In the genomic region with DNA sequence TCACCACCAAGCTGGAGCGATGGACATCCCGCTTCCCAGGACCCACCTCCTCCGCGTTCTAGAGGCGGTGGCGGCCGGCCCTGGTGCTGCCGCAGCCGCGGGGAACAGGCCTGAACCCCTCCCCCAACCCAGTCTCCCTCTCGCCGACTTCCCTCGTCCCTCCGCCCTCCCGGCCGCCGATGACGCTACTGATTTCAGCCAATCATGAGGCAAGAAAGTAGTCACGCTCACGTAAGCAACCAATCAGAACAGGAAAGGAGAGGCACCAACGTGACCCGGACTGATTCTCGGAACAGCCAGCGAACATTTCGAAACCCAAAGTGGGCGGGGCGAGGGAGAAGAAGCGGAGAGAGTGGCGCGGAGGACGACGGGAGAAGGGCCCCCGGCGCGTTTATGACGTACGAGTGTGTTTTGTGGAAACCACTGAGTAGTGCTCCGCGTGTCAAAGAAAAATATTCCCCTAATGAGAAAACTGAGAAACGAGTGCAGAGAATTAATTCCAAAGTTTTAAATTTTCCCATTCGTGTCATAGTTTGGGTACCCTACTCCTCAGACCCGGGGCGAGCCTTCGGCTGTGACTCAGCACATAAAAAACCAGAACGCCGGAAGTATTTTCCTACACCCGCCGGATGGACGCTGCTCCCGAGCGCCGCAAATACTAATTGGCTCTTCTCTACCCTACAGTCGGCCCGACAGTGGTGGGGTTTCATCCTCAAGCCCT, we compare ENCODE assay signal across 8 cellular contexts. TPM values are rescaled to one million over a fixed set of nuclear protein-coding genes. Genes with fewer than 3 reads are reported as not detected.
A peak's percentile ranks its signal among the peaks of the same experiment; 100 is the strongest.
DNase-seq lines count a peak whose midpoint lies in the region; ATAC-seq, FAIRE-seq and TF ChIP-seq lines count a peak whose summit lies in the region.

TSS of gene NRDC (minus strand) at position 112 of the 721 bp plus-strand sequence. CDS start 112 bp downstream, outside the sequence.

- ATAC-seq in HG03442 (IDR thresholded peaks at IDR 0.05; ENCODE audit: unreplicated experiment) = peak; percentile 95

- peak; percentile 95 for DNase-seq in BE2C
- peak; percentile 70 for DNase-seq in GM19239 (ENCODE audit: insufficient read length, low spot score)
- peak; percentile 99 for DNase-seq in NCI-H510A treated with DMSO at 0.1 percent for 48 hours (lab: John Stamatoyannopoulos, UW)
- peak; percentile 99 for DNase-seq in activated CD4-positive, alpha-beta T cell treated with anti-CD3 and anti-CD28 coated beads for 24 hours (ENCODE audit: low read depth in 2 of 2)
- DNase-seq in choroid plexus epithelial cell (ENCODE audit: low read depth) = peak; percentile 100
- DNase-seq in kidney = peak; percentile 100
- peak; percentile 100 for DNase-seq in stimulated activated CD4-positive, alpha-beta T cell treated with anti-CD3 and anti-CD28 coated beads, Interleukin-15, amount 100 ng/mL, for 24 hours

- H3K9ac ChIP-seq in kidney (ENCODE audit: low read length in 2 of 2) = peak within 1 kb of the TSS; percentile 95 to 99

- H3K36me3 ChIP-seq in BE2C = no peaks in the 10 kb centered on the region
- H3K36me3 ChIP-seq in kidney (ENCODE audit: control insufficient read depth in 1 of 2, insufficient read depth in 2 of 2, low read length in 2 of 2) = no peaks in the 10 kb centered on the region

- peak within 1 kb of the TSS; percentile 91 for H3K4me3 ChIP-seq in BE2C (ENCODE audit: low read depth, low read length)
- peak within 1 kb of the TSS; percentile 98 for H3K4me3 ChIP-seq in choroid plexus epithelial cell (ENCODE audit: low read depth, low read length)
- peak within 1 kb of the TSS; percentile 92 to 98 for H3K4me3 ChIP-seq in kidney (ENCODE audit: low read length in 2 of 2)

- H3K9me3 ChIP-seq in BE2C (no peaks in the 10 kb centered on the region), kidney (ENCODE audit: control insufficient read depth in 1 of 2, low read length in 2 of 2) (no peaks in the 10 kb centered on the region)

- intact Hi-C loops in kidney (cut with DNase I) = no loop called here

- peak within 1 kb of the TSS; percentile 95 to 98 for H3K27ac ChIP-seq in kidney (ENCODE audit: low read depth in 2 of 2, low read length in 2 of 2)

- H3K4me1 ChIP-seq in BE2C (no peaks in the 10 kb centered on the region), kidney (ENCODE audit: control insufficient read depth in 1 of 2, insufficient read depth in 1 of 2, low read depth in 1 of 2, low read length in 2 of 2) (peaks cover 4 to 6% of the 10 kb centered on the region in 2 donors)

- no peaks in the 10 kb centered on the region for H3K27me3 ChIP-seq in BE2C

- TF ChIP-seq CTCF in BE2C (IDR thresholded peaks at IDR 0.05; ENCODE audit: low read depth, low read length) (no peak), choroid plexus epithelial cell (conservative IDR thresholded peaks at IDR 0.05; ENCODE audit: low read depth, low read length) (no peak), kidney (IDR thresholded peaks at IDR 0.05; ENCODE audit: borderline replicate concordance, extremely low read depth, insufficient read depth) (no peak)

- FAIRE-seq in GM19239 (lab: Jason Lieb, UNC) (peak; percentile 100), kidney (lab: Jason Lieb, UNC) (peak; percentile 98)

RNA-seq across cellular contexts. Expression of gene NRDC, which starts in this region (rescaled TPM):
- polyA plus RNA-seq in BE2C (2012; ENCODE audit: insufficient read depth, insufficient read length, low read depth) = 55.9 TPM
- total RNA-seq in kidney = 110 TPM
- polyA plus RNA-seq in kidney (ENCODE audit: insufficient read depth, low read depth, low replicate concordance) = 99.5 TPM

Comparison
In these comparisons a context has a peak if more than half of its experiments do, and no peak if none do; other contexts are left out.
1. Peak in every context shown above with its lines: DNase-seq, ATAC-seq, H3K4me3 ChIP-seq and H3K27ac ChIP-seq.